18 cellular contexts compared by ENCODE assay signal in genomic region chr1:226446058-226446457, GRCh38. TPM values are rescaled to one million over a fixed set of nuclear protein-coding genes. Genes with fewer than 3 reads are reported as not detected.
DNase-seq lines count a peak whose midpoint lies in the region; ATAC-seq, FAIRE-seq and TF ChIP-seq lines count a peak whose summit lies in the region.
"Had no signal": no experiment of that assay in that cellular context is flagged by ENCODE, and none has a peak within 500 bp of the region (broad histone marks: within the 10 kb centered on the region; RNA-seq: fewer than 3 reads in every experiment).

No MANE protein-coding gene starts in this region.

- H3K36me3 ChIP-seq in OCI-LY7 (ENCODE audit: insufficient read depth, low read length) (no peaks in the 10 kb centered on the region), K562 (ENCODE audit: control insufficient read depth, insufficient read depth, low read length) (no peaks in the 10 kb centered on the region), left lung (no peaks in the 10 kb centered on the region)
- H3K36me3 ChIP-seq: BLaER1, MG63 had no signal

- no peak for DNase-seq in activated CD4-positive, alpha-beta T cell treated with anti-CD3 and anti-CD28 coated beads, Interleukin-2, amount 10 ng/mL, durations not matched to agents 7 days and 5 days
- DNase-seq in activated CD4-positive, alpha-beta T cell treated with anti-CD3 and anti-CD28 coated beads, Interleukin-2, amount 10 ng/mL, durations not matched to agents 24 days and 14 days = no peak
- no peak for DNase-seq in OCI-LY7 (ENCODE audit: low spot score)
- peak in 1 of 4 experiments; percentile 17 for DNase-seq in K562 (ENCODE audit: extremely low read depth in 1 of 4, low spot score in 3 of 4)
- DNase-seq in left lung = no peak
- no peak for DNase-seq in stimulated activated CD4-positive, alpha-beta T cell treated with anti-CD3 and anti-CD28 coated beads, Interleukin-2, amount 100 ng/mL, for 48 hours
- DNase-seq: DMS79, HFFc6, MG63, NCI-H1092 treated with DMSO at 0.1 percent for 48 hours, NCI-H510A treated with DMSO at 0.1 percent for 48 hours, SHP77, SK-N-SH had no signal

- H3K4me3 ChIP-seq in OCI-LY7 (ENCODE audit: low read depth, low read length, poor library complexity, severe bottlenecking) (peak overlapping the region; percentile 42), K562 (no peak overlapping the region), left lung (no peak overlapping the region)
- H3K4me3 ChIP-seq: BLaER1, MG63 had no signal

- in situ Hi-C loops in K562 (cut with MboI) = no loop called here

- no peak overlapping the region for H3K4me3 Mint-ChIP-seq in activated CD4-positive, alpha-beta T cell treated with anti-CD3 and anti-CD28 coated beads, Interleukin-2, amount 10 ng/mL, durations not matched to agents 7 days and 5 days
- H3K4me3 Mint-ChIP-seq in activated CD4-positive, alpha-beta T cell treated with anti-CD3 and anti-CD28 coated beads, Interleukin-2, amount 10 ng/mL, durations not matched to agents 24 days and 14 days = no peak overlapping the region
- H3K4me3 Mint-ChIP-seq in stimulated activated memory B cell treated with anti-CD40 and anti-IgM and Interleukin-4, amounts not matched to agents 10 μg/mL and 1 μg/mL and 100 μg/mL, for 72 hours = no peak overlapping the region
- H3K4me3 Mint-ChIP-seq: HFFc6 had no signal

- CTCF ChIA-PET in activated CD4-positive, alpha-beta T cell treated with anti-CD3 and anti-CD28 coated beads, Interleukin-2, amount 10 ng/mL, durations not matched to agents 7 days and 5 days (lab: Charles Lee) = interaction anchor here (2.2 kb wide), 1 partner anchor 11 kb away, joined by 14 read pairs; no protein-coding TSS in a partner anchor
- CTCF ChIA-PET in OCI-LY7 (lab: Charles Lee; ENCODE audit: unreplicated experiment) = interaction anchor here (0.5 to 2.3 kb wide), 4 partner anchors 9 to 38 kb away, joined by 3 to 11 read pairs (median 4); partner anchors contain the start of gene PARP1
- CTCF ChIA-PET in K562 (lab: Yijun Ruan, JAX; ENCODE audit: low intra/inter-chr PET ratio) = no interaction called here

- TF ChIP-seq POLR2A in K562 (conservative IDR thresholded peaks at IDR 0.05) = no peak

- no peak for TF ChIP-seq RAD21 in K562 (CRISPR knock-in tag; conservative IDR thresholded peaks at IDR 0.05 in 1 of 2, IDR thresholded peaks at IDR 0.05 in 1 of 2)

- H2AFZ ChIP-seq in OCI-LY7 (ENCODE audit: low read length) (peak overlapping the region; percentile 71; the same call in 1 of the 2 replicates), K562 (ENCODE audit: low read depth, low read length) (no peak overlapping the region)

- H3K9me3 ChIP-seq in OCI-LY7 (ENCODE audit: low read length) = no peaks in the 10 kb centered on the region
- H3K9me3 ChIP-seq in K562 (replicated peaks; ENCODE audit: control insufficient read depth, insufficient read depth, low read depth, low read length) = no peaks in the 10 kb centered on the region
- H3K9me3 ChIP-seq in left lung = no peaks in the 10 kb centered on the region
- H3K9me3 ChIP-seq: BLaER1, MG63, SK-N-SH had no signal

- no peaks in the 10 kb centered on the region for H3K9me2 ChIP-seq in OCI-LY7 (ENCODE audit: insufficient read depth, low read length)
- H3K9me2 ChIP-seq: SK-N-SH had no signal

- peaks cover 21% of the 10 kb centered on the region for H3K27me3 Mint-ChIP-seq in activated CD4-positive, alpha-beta T cell treated with anti-CD3 and anti-CD28 coated beads, Interleukin-2, amount 10 ng/mL, durations not matched to agents 7 days and 5 days
- H3K27me3 Mint-ChIP-seq in activated CD4-positive, alpha-beta T cell treated with anti-CD3 and anti-CD28 coated beads, Interleukin-2, amount 10 ng/mL, durations not matched to agents 24 days and 14 days = peaks cover 32% of the 10 kb centered on the region
- H3K27me3 Mint-ChIP-seq in stimulated activated memory B cell treated with anti-CD40 and anti-IgM and Interleukin-4, amounts not matched to agents 10 μg/mL and 1 μg/mL and 100 μg/mL, for 72 hours = no peaks in the 10 kb centered on the region

- intact Hi-C loops in activated CD4-positive, alpha-beta T cell treated with anti-CD3 and anti-CD28 coated beads, Interleukin-2, amount 10 ng/mL, durations not matched to agents 24 days and 14 days (cut with micrococcal nuclease) = no loop called here
- intact Hi-C loops in OCI-LY7 (cut with micrococcal nuclease; ENCODE audit: unreplicated experiment) (no loop called here), K562 (cut with micrococcal nuclease) (no loop called here), left lung (cut with DNase I) (no loop called here)

- H3K4me1 ChIP-seq in OCI-LY7 (ENCODE audit: insufficient read depth, low read length, poor library complexity, severe bottlenecking) = peaks cover 59% of the 10 kb centered on the region
- no peaks in the 10 kb centered on the region; a peak in 1 of 5 replicates for H3K4me1 ChIP-seq in K562 (replicated peaks in 1 of 2; ENCODE audit: control insufficient read depth in 2 of 2, insufficient read depth in 2 of 2, low read length in 2 of 2)
- no peaks in the 10 kb centered on the region for H3K4me1 ChIP-seq in left lung

- no peak overlapping the region for H3K9ac ChIP-seq in K562 (ENCODE audit: insufficient read depth in 1 of 2, low read depth in 2 of 2, low read length in 2 of 2)
- H3K9ac ChIP-seq: BLaER1, SK-N-SH had no signal

- H3K4me1 Mint-ChIP-seq in activated CD4-positive, alpha-beta T cell treated with anti-CD3 and anti-CD28 coated beads, Interleukin-2, amount 10 ng/mL, durations not matched to agents 7 days and 5 days = peaks cover 36% of the 10 kb centered on the region
- H3K4me1 Mint-ChIP-seq in activated CD4-positive, alpha-beta T cell treated with anti-CD3 and anti-CD28 coated beads, Interleukin-2, amount 10 ng/mL, durations not matched to agents 24 days and 14 days = peaks cover 25% of the 10 kb centered on the region
- peaks cover 27% of the 10 kb centered on the region for H3K4me1 Mint-ChIP-seq in stimulated activated memory B cell treated with anti-CD40 and anti-IgM and Interleukin-4, amounts not matched to agents 10 μg/mL and 1 μg/mL and 100 μg/mL, for 72 hours

- H3K9me1 ChIP-seq in K562 (ENCODE audit: control insufficient read depth, insufficient read depth, low read length) = no peaks in the 10 kb centered on the region

- peak overlapping the region; percentile 61 for H3K4me2 ChIP-seq in OCI-LY7 (ENCODE audit: low read length)
- no peak overlapping the region for H3K4me2 ChIP-seq in K562 (ENCODE audit: insufficient read depth, low read length)
- H3K4me2 ChIP-seq: SK-N-SH had no signal

- H3K27ac Mint-ChIP-seq in activated CD4-positive, alpha-beta T cell treated with anti-CD3 and anti-CD28 coated beads, Interleukin-2, amount 10 ng/mL, durations not matched to agents 7 days and 5 days = peak overlapping the region; percentile 22
- no peak overlapping the region for H3K27ac Mint-ChIP-seq in activated CD4-positive, alpha-beta T cell treated with anti-CD3 and anti-CD28 coated beads, Interleukin-2, amount 10 ng/mL, durations not matched to agents 24 days and 14 days
- peak overlapping the region; percentile 72 for H3K27ac Mint-ChIP-seq in stimulated activated memory B cell treated with anti-CD40 and anti-IgM and Interleukin-4, amounts not matched to agents 10 μg/mL and 1 μg/mL and 100 μg/mL, for 72 hours
- H3K27ac Mint-ChIP-seq: HFFc6 had no signal

- no peak for TF ChIP-seq EP300 in K562 (IDR thresholded peaks at IDR 0.05; ENCODE audit: low read length)

- ATAC-seq in K562 (no peak), GM18907 (IDR thresholded peaks at IDR 0.05; ENCODE audit: unreplicated experiment) (no peak), left lung (no peak)
- no peak for ATAC-seq in stimulated activated memory B cell treated with anti-CD40 and anti-IgM and Interleukin-4, amounts not matched to agents 10 μg/mL and 1 μg/mL and 100 μg/mL, for 72 hours

- H3K27ac ChIP-seq in OCI-LY7 (ENCODE audit: low read depth, low read length, poor library complexity, severe bottlenecking) = peak overlapping the region; percentile 93
- H3K27ac ChIP-seq in K562 (ENCODE audit: extremely low read depth, low read depth, low read length) = no peak overlapping the region
- H3K27ac ChIP-seq in left lung = no peak overlapping the region
- H3K27ac ChIP-seq: BLaER1 had no signal

- H3K36me3 Mint-ChIP-seq in activated CD4-positive, alpha-beta T cell treated with anti-CD3 and anti-CD28 coated beads, Interleukin-2, amount 10 ng/mL, durations not matched to agents 7 days and 5 days (ENCODE audit: low read depth) = peaks cover 3% of the 10 kb centered on the region
- H3K36me3 Mint-ChIP-seq in activated CD4-positive, alpha-beta T cell treated with anti-CD3 and anti-CD28 coated beads, Interleukin-2, amount 10 ng/mL, durations not matched to agents 24 days and 14 days (ENCODE audit: low read depth) = no peaks in the 10 kb centered on the region
- H3K36me3 Mint-ChIP-seq in stimulated activated memory B cell treated with anti-CD40 and anti-IgM and Interleukin-4, amounts not matched to agents 10 μg/mL and 1 μg/mL and 100 μg/mL, for 72 hours = no peaks in the 10 kb centered on the region

- FAIRE-seq in K562 (lab: Jason Lieb, UNC) = no peak
- FAIRE-seq: GM12892, H54 had no signal

- WGBS in K562 (ENCODE audit: insufficient coverage, low coverage, missing lambda C conversion rate) = 0% methylated on average over 3 of the region's 3 CpGs

- no peaks in the 10 kb centered on the region for H4K20me1 ChIP-seq in OCI-LY7 (ENCODE audit: insufficient read depth, low read length)
- H4K20me1 ChIP-seq in K562 (replicated peaks; ENCODE audit: control insufficient read depth, insufficient read depth, low read length) = no peaks in the 10 kb centered on the region
- H4K20me1 ChIP-seq: BLaER1 had no signal

- BruUV-seq in OCI-LY7 (replicated peaks; lab: Mats Ljungman, UMichigan) = no TSS peak
- no TSS peak for BruUV-seq in K562 (replicated peaks; lab: Mats Ljungman, UMichigan)

- H3K27me3 ChIP-seq in K562 (ENCODE audit: control insufficient read depth in 2 of 2, insufficient read depth in 2 of 2, low read length in 2 of 2) (peaks cover 34 to 39% of the 10 kb centered on the region in 2 experiments), left lung (no peaks in the 10 kb centered on the region)
- H3K27me3 ChIP-seq: BLaER1, MG63 had no signal

- TF ChIP-seq CTCF in OCI-LY7 (conservative IDR thresholded peaks at IDR 0.05; ENCODE audit: low read length) (no peak), K562 (IDR thresholded peaks at IDR 0.05 in 2 of 3, conservative IDR thresholded peaks at IDR 0.05 in 1 of 3; ENCODE audit: insufficient read depth in 2 of 3, low read depth in 1 of 3, low read length in 3 of 3) (no peak), left lung (IDR thresholded peaks at IDR 0.05) (no peak)

- no peaks in the 10 kb centered on the region for H3K9me3 Mint-ChIP-seq in activated CD4-positive, alpha-beta T cell treated with anti-CD3 and anti-CD28 coated beads, Interleukin-2, amount 10 ng/mL, durations not matched to agents 7 days and 5 days
- H3K9me3 Mint-ChIP-seq in activated CD4-positive, alpha-beta T cell treated with anti-CD3 and anti-CD28 coated beads, Interleukin-2, amount 10 ng/mL, durations not matched to agents 24 days and 14 days = no peaks in the 10 kb centered on the region
- H3K9me3 Mint-ChIP-seq in stimulated activated memory B cell treated with anti-CD40 and anti-IgM and Interleukin-4, amounts not matched to agents 10 μg/mL and 1 μg/mL and 100 μg/mL, for 72 hours = no peaks in the 10 kb centered on the region
- H3K9me3 Mint-ChIP-seq: HFFc6 had no signal

- POLR2A ChIA-PET in activated CD4-positive, alpha-beta T cell treated with anti-CD3 and anti-CD28 coated beads, Interleukin-2, amount 10 ng/mL, durations not matched to agents 7 days and 5 days (lab: Charles Lee) = no interaction called here
- POLR2A ChIA-PET in OCI-LY7 (lab: Charles Lee) (interaction anchor here (0.7 to 2.0 kb wide), 9 partner anchors 9 to 97 kb away, joined by 3 to 20 read pairs (median 4); partner anchors contain the start of gene PARP1), K562 (lab: Yijun Ruan, JAX) (interaction anchor here (0.8 to 1.7 kb wide), 3 partner anchors 9 to 137 kb away, joined by 3 to 5 read pairs (median 3); partner anchors contain the start of gene LIN9)

- no peaks in the 10 kb centered on the region for H3K79me2 ChIP-seq in OCI-LY7 (ENCODE audit: insufficient read depth, low read depth, low read length)
- H3K79me2 ChIP-seq in K562 (ENCODE audit: control insufficient read depth, insufficient read depth, low read length) = no peaks in the 10 kb centered on the region

RNA-seq across cellular contexts. Expression of gene PARP1, which starts 38.2 kb away (rescaled TPM):
- 100 to 1,000 TPM; 167 to 187 TPM for total RNA-seq in activated CD4-positive, alpha-beta T cell treated with anti-CD3 and anti-CD28 coated beads, Interleukin-2, amount 10 ng/mL, durations not matched to agents 7 days and 5 days
- total RNA-seq in activated CD4-positive, alpha-beta T cell treated with anti-CD3 and anti-CD28 coated beads, Interleukin-2, amount 10 ng/mL, durations not matched to agents 24 days and 14 days = 215 and 222 TPM in 2 replicates
- total RNA-seq in OCI-LY7 (2014; rRNA removed; shearing (Covaris generic)) = 532 and 610 TPM in 2 replicates
- total RNA-seq in OCI-LY7 (2022) (558 and 594 TPM in 2 replicates), K562 (2014; rRNA removed) (300 and 416 TPM in 2 replicates), K562 (2014; rRNA removed; fragmentation: Illumina TruSeq; extraction: Trizol) (187 and 203 TPM in 2 replicates), K562 (2015; rRNA removed; fragmentation: Illumina TruSeq; extraction: Trizol) (216 and 225 TPM in 2 replicates), K562 (2021) (245 and 279 TPM in 2 replicates), left lung (10 to 100 TPM; 78.7 to 97.3 TPM)
- 139 and 225 TPM in 2 replicates for total RNA-seq in K562 (2011; cell fraction: chromatin; rRNA removed; ENCODE audit: low replicate concordance)
- 160 and 161 TPM in 2 replicates for total RNA-seq in K562 (2011; cell fraction: nucleolus; rRNA removed)
- total RNA-seq in K562 (2011; cell fraction: nucleoplasm; rRNA removed) = 144 and 147 TPM in 2 replicates
- polyA plus RNA-seq in K562 (2011; rRNA removed) (250 and 286 TPM in 2 replicates), K562 (2014; fragmentation: Illumina TruSeq; extraction: Trizol) (262 and 306 TPM in 2 replicates), K562 (2014; fragmentation: Nextera tagmentation; extraction: Ambion mirVana) (100 to 1,000 TPM; 121 to 211 TPM), K562 (2014; rRNA removed) (272 and 273 TPM in 2 replicates)
- polyA plus RNA-seq in K562 (2011; cell fraction: cytosol; rRNA removed) = 274 and 360 TPM in 2 replicates
- 178 and 198 TPM in 2 replicates for polyA plus RNA-seq in K562 (2011; cell fraction: nucleus; rRNA removed)
- 145 and 231 TPM in 2 replicates for polyA plus RNA-seq in K562 (2012)
- 294 and 321 TPM in 2 replicates for polyA minus RNA-seq in K562 (2011; rRNA and poly(A)+ RNA removed)
- polyA minus RNA-seq in K562 (2011; cell fraction: cytosol; rRNA and poly(A)+ RNA removed) = 158 and 169 TPM in 2 replicates
- polyA minus RNA-seq in K562 (2011; cell fraction: nucleus; rRNA and poly(A)+ RNA removed) = 96.9 and 122 TPM in 2 replicates
